8 cellular contexts compared by ENCODE assay signal in the genomic region with DNA sequence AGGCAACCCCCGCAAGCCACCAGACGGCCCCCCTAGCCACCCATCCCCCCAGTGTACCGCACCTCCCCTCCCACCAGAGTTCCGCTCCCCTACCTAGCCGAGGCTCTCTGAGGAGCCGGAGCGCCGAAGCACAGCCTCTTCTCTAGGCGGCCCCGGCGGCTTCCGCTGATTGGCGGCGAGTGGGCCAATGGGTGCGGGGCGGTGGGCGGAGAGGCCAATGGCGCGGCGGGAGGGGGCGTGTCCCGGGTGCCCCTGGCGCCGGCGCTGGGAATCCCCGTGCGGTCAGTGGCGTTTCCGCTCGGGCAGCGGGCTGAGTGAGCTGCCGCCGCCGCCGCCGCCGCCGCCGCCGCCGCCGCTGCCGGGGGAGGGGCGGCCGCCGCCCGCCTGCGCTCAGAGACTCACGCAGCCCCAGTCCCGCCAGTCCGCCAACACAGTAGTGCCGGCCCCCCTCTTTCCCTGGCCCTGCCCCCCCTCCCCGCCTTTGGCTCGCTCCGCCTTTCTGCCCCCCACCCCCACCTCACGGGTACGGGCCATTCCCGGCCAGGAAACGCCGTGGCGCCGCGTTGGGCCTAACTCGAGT. TPM values are rescaled to one million over a fixed set of nuclear protein-coding genes. Genes with fewer than 3 reads are reported as not detected.
DNase-seq lines count a peak whose midpoint lies in the region; ATAC-seq and TF ChIP-seq lines count a peak whose summit lies in the region.

A gene with protein sequence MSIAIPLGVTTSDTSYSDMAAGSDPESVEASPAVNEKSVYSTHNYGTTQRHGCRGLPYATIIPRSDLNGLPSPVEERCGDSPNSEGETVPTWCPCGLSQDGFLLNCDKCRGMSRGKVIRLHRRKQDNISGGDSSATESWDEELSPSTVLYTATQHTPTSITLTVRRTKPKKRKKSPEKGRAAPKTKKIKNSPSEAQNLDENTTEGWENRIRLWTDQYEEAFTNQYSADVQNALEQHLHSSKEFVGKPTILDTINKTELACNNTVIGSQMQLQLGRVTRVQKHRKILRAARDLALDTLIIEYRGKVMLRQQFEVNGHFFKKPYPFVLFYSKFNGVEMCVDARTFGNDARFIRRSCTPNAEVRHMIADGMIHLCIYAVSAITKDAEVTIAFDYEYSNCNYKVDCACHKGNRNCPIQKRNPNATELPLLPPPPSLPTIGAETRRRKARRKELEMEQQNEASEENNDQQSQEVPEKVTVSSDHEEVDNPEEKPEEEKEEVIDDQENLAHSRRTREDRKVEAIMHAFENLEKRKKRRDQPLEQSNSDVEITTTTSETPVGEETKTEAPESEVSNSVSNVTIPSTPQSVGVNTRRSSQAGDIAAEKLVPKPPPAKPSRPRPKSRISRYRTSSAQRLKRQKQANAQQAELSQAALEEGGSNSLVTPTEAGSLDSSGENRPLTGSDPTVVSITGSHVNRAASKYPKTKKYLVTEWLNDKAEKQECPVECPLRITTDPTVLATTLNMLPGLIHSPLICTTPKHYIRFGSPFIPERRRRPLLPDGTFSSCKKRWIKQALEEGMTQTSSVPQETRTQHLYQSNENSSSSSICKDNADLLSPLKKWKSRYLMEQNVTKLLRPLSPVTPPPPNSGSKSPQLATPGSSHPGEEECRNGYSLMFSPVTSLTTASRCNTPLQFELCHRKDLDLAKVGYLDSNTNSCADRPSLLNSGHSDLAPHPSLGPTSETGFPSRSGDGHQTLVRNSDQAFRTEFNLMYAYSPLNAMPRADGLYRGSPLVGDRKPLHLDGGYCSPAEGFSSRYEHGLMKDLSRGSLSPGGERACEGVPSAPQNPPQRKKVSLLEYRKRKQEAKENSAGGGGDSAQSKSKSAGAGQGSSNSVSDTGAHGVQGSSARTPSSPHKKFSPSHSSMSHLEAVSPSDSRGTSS (N-terminal part only) (plus strand): TSS at position 285 of the 580 bp plus-strand sequence. CDS start 31,324 bp downstream, outside the sequence.

- DNase-seq in CD1c-positive myeloid dendritic cell (ENCODE audit: extremely low spot score), result peak; percentile 99
- DNase-seq in NCI-H82 (lab: John Stamatoyannopoulos, UW), result peak; percentile 96
- DNase-seq in activated CD4-positive, alpha-beta memory T cell treated with anti-CD3 and anti-CD28 coated beads for 36 hours, result peak; percentile 99
- DNase-seq in dermis microvascular lymphatic vessel endothelial cell (ENCODE audit: low read depth in 2 of 2), result peak; percentile 87 to 97
- peak; percentile 100 for DNase-seq in stimulated activated CD4-positive, alpha-beta T cell treated with anti-CD3 and anti-CD28 coated beads, Interleukin-4, amount 100 ng/mL, for 24 hours

- peak within 1 kb of the TSS; percentile 99 for H3K27ac Mint-ChIP-seq in activated CD4-positive, alpha-beta memory T cell treated with anti-CD3 and anti-CD28 coated beads for 36 hours

- H3K36me3 Mint-ChIP-seq in activated CD4-positive, alpha-beta memory T cell treated with anti-CD3 and anti-CD28 coated beads for 36 hours, result peaks cover 41% of the 10 kb centered on the region

- intact Hi-C loops in activated CD4-positive, alpha-beta memory T cell treated with anti-CD3 and anti-CD28 coated beads for 36 hours (cut with micrococcal nuclease), result loop anchor here (1.0 to 10.0 kb wide), 13 partner anchors 34 to 851 kb away; a partner anchor contains a TSS

- peak within 1 kb of the TSS; percentile 68 to 96 (median 87) for H3K4me3 ChIP-seq in liver (ENCODE audit: low read depth in 1 of 3, low read length in 3 of 3)

- H3K27me3 Mint-ChIP-seq in activated CD4-positive, alpha-beta memory T cell treated with anti-CD3 and anti-CD28 coated beads for 36 hours, result no peaks in the 10 kb centered on the region

- H3K4me1 ChIP-seq in liver (ENCODE audit: control insufficient read depth in 4 of 4, insufficient read depth in 4 of 4, low read length in 3 of 4), result peaks cover 2 to 54% (median 48%) of the 10 kb centered on the region in 4 donors

- H3K9me3 Mint-ChIP-seq in activated CD4-positive, alpha-beta memory T cell treated with anti-CD3 and anti-CD28 coated beads for 36 hours, result no peaks in the 10 kb centered on the region

- TF ChIP-seq RAD21 in liver (IDR thresholded peaks at IDR 0.05), result no peak

- POLR2A ChIA-PET in activated CD4-positive, alpha-beta memory T cell treated with anti-CD3 and anti-CD28 coated beads for 36 hours (lab: Charles Lee), result interaction anchor here (0.6 to 5.8 kb wide), 14 partner anchors 8 to 456 kb away, joined by 3 to 72 read pairs (median 6); a partner anchor contains a TSS

- TF ChIP-seq CTCF in liver (IDR thresholded peaks at IDR 0.05; ENCODE audit: low read depth, low read length, missing input control), result no peak

- peaks cover 2 to 11% (median 7%) of the 10 kb centered on the region in 4 donors for H3K36me3 ChIP-seq in liver (ENCODE audit: control insufficient read depth in 4 of 4, insufficient read depth in 3 of 4, low read depth in 1 of 4, low read length in 3 of 4)

- H3K4me1 Mint-ChIP-seq in activated CD4-positive, alpha-beta memory T cell treated with anti-CD3 and anti-CD28 coated beads for 36 hours (ENCODE audit: low read depth), result peaks cover 63% of the 10 kb centered on the region

- ATAC-seq in GM19397 (IDR thresholded peaks at IDR 0.05; ENCODE audit: unreplicated experiment), result peak; percentile 56
- peak; percentile 32 for ATAC-seq in HG03565 (IDR thresholded peaks at IDR 0.05; ENCODE audit: unreplicated experiment)

- WGBS in liver, result under 1% methylated on average over 58 of the region's 64 CpGs

- CTCF ChIA-PET in activated CD4-positive, alpha-beta memory T cell treated with anti-CD3 and anti-CD28 coated beads for 36 hours (lab: Charles Lee), result interaction anchor here (1.5 kb wide), 1 partner anchor 44 kb away, joined by 6 read pairs; no protein-coding TSS in a partner anchor

- H3K4me3 Mint-ChIP-seq in activated CD4-positive, alpha-beta memory T cell treated with anti-CD3 and anti-CD28 coated beads for 36 hours, result peak within 1 kb of the TSS; percentile 97

- H3K9ac ChIP-seq in liver (ENCODE audit: low read depth in 1 of 2, low read length in 2 of 2), result peak within 1 kb of the TSS; percentile 85 to 93

- H3K9me3 ChIP-seq in liver (ENCODE audit: control insufficient read depth in 4 of 4, low read length in 3 of 4), result no peaks in the 10 kb centered on the region

- peak within 1 kb of the TSS; percentile 96 to 98 for H3K27ac ChIP-seq in liver (ENCODE audit: low read depth in 1 of 2, low read length in 2 of 2)

- no peaks in the 10 kb centered on the region for H3K27me3 ChIP-seq in liver (ENCODE audit: control insufficient read depth in 4 of 4, insufficient read depth in 4 of 4, low read length in 3 of 4)

TF ChIP-seq in liver, 16 proteins besides CTCF, POLR2A, EP300 and RAD21:
- TF ChIP-seq RXRA (IDR thresholded peaks at IDR 0.05) (no peak), HNF4G (IDR thresholded peaks at IDR 0.05) (no peak), SP1 (IDR thresholded peaks at IDR 0.05) (no peak), GABPA (IDR thresholded peaks at IDR 0.05 in 1 of 2, conservative IDR thresholded peaks at IDR 0.05 in 1 of 2) (peak in 1 of 2 donors; percentile 42), YY1 (IDR thresholded peaks at IDR 0.05) (peak; percentile 19), TAF1 (conservative IDR thresholded peaks at IDR 0.05) (peak; percentile 96), FOXA1 (IDR thresholded peaks at IDR 0.05) (no peak)
- TF ChIP-seq, protein P1, sequence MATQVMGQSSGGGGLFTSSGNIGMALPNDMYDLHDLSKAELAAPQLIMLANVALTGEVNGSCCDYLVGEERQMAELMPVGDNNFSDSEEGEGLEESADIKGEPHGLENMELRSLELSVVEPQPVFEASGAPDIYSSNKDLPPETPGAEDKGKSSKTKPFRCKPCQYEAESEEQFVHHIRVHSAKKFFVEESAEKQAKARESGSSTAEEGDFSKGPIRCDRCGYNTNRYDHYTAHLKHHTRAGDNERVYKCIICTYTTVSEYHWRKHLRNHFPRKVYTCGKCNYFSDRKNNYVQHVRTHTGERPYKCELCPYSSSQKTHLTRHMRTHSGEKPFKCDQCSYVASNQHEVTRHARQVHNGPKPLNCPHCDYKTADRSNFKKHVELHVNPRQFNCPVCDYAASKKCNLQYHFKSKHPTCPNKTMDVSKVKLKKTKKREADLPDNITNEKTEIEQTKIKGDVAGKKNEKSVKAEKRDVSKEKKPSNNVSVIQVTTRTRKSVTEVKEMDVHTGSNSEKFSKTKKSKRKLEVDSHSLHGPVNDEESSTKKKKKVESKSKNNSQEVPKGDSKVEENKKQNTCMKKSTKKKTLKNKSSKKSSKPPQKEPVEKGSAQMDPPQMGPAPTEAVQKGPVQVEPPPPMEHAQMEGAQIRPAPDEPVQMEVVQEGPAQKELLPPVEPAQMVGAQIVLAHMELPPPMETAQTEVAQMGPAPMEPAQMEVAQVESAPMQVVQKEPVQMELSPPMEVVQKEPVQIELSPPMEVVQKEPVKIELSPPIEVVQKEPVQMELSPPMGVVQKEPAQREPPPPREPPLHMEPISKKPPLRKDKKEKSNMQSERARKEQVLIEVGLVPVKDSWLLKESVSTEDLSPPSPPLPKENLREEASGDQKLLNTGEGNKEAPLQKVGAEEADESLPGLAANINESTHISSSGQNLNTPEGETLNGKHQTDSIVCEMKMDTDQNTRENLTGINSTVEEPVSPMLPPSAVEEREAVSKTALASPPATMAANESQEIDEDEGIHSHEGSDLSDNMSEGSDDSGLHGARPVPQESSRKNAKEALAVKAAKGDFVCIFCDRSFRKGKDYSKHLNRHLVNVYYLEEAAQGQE (IDR thresholded peaks at IDR 0.05), result peak; percentile 78

RNA-seq across cellular contexts. Expression of the gene that starts here (rescaled TPM):
- total RNA-seq in activated CD4-positive, alpha-beta memory T cell treated with anti-CD3 and anti-CD28 coated beads for 36 hours, result 100 to 1,000 TPM in 1 of 2 experiments, 10 to 100 TPM in 1; 98.0 to 103 TPM
- 25.5 and 38.8 TPM in 2 replicates for total RNA-seq in dermis microvascular lymphatic vessel endothelial cell
- total RNA-seq in liver, result 10 to 100 TPM; 20.6 to 76.6 TPM
- 10 to 100 TPM; 17.9 to 28.0 TPM for polyA plus RNA-seq in liver

Comparison
In these comparisons a context has a peak if more than half of its experiments do, and no peak if none do; other contexts are left out.
1. Peak in every context shown above with its lines: DNase-seq, ATAC-seq, H3K4me3 ChIP-seq and H3K27ac ChIP-seq.